ENCODE assay signal across 17 cellular contexts in genomic region chr18:25016666-25017065, GRCh38.
DNase-seq lines count a peak whose midpoint lies in the region; ATAC-seq, FAIRE-seq and TF ChIP-seq lines count a peak whose summit lies in the region.
"Had no signal": no experiment of that assay in that cellular context is flagged by ENCODE, and none has a peak within 500 bp of the region (broad histone marks: within the 10 kb centered on the region; RNA-seq: fewer than 3 reads in every experiment).

No MANE protein-coding gene starts in this region.

- H2BK120ac ChIP-seq in mesendoderm (ENCODE audit: low read depth, low read length), result no peak overlapping the region

- BruUV-seq in HepG2 (replicated peaks; lab: Mats Ljungman, UMichigan), result no TSS peak
- no TSS peak for BruUV-seq in PC-3 (replicated peaks; lab: Mats Ljungman, UMichigan)

- H3K4me1 ChIP-seq in HepG2 (ENCODE audit: insufficient read depth, low read length) (no peaks in the 10 kb centered on the region), right lobe of liver (no peaks in the 10 kb centered on the region), PC-3 (ENCODE audit: insufficient read depth, low read length) (no peaks in the 10 kb centered on the region), mesendoderm (ENCODE audit: control insufficient read depth, low read depth, low read length) (peaks cover 12% of the 10 kb centered on the region)
- H3K4me1 ChIP-seq: BLaER1 had no signal

- TF ChIP-seq CTCF in HepG2 (CRISPR knock-in tag; IDR thresholded peaks at IDR 0.05) (no peak), right lobe of liver (IDR thresholded peaks at IDR 0.05) (no peak), PC-3 (conservative IDR thresholded peaks at IDR 0.05; ENCODE audit: low read depth, low read length) (peak; percentile 25; the same call in 1 of the 2 replicates)

- H3K4ac ChIP-seq in mesendoderm (ENCODE audit: low read depth, low read length), result no peak overlapping the region

- H3K4me2 ChIP-seq in HepG2 (ENCODE audit: low read depth, low read length), result no peak overlapping the region
- no peak overlapping the region for H3K4me2 ChIP-seq in PC-3 (ENCODE audit: low read length)
- H3K4me2 ChIP-seq in mesendoderm (ENCODE audit: low read length), result no peak overlapping the region
- H3K4me2 ChIP-seq: BLaER1, KMS-11 had no signal

- H3K4me3 ChIP-seq in HepG2 (replicated peaks in 1 of 3; ENCODE audit: insufficient read depth in 1 of 3, low read depth in 2 of 3, low read length in 3 of 3), result no peak overlapping the region
- no peak overlapping the region for H3K4me3 ChIP-seq in right lobe of liver
- no peak overlapping the region for H3K4me3 ChIP-seq in PC-3 (ENCODE audit: low read length)
- no peak overlapping the region for H3K4me3 ChIP-seq in mesendoderm (ENCODE audit: low read length)
- H3K4me3 ChIP-seq: BLaER1 had no signal

- H2BK5ac ChIP-seq in mesendoderm (ENCODE audit: low read length), result no peak overlapping the region

- H3K9me3 ChIP-seq in HepG2 (ENCODE audit: low read length) (no peaks in the 10 kb centered on the region), right lobe of liver (no peaks in the 10 kb centered on the region), PC-3 (ENCODE audit: low read length) (no peaks in the 10 kb centered on the region)

- H3K56ac ChIP-seq in mesendoderm (ENCODE audit: low read length), result peak overlapping the region; percentile 11

- in situ Hi-C loops in HepG2 (cut with HindIII; ENCODE audit: extremely low pct_ligation_motif_present, low pct_unique_long_range_greater_than_20kb), result no loop called here

- no peak overlapping the region for H4K5ac ChIP-seq in mesendoderm (ENCODE audit: low read length)

- H3K9ac ChIP-seq in HepG2 (ENCODE audit: insufficient read depth, low read depth, low read length) (no peak overlapping the region), PC-3 (ENCODE audit: low read length) (no peak overlapping the region), mesendoderm (ENCODE audit: low read length) (no peak overlapping the region)
- H3K9ac ChIP-seq: BLaER1, KMS-11 had no signal

- no peak overlapping the region for H2BK15ac ChIP-seq in mesendoderm (replicated peaks; ENCODE audit: low read depth)

- H4K8ac ChIP-seq in mesendoderm (ENCODE audit: low read depth, low read length), result no peak overlapping the region

- POLR2A ChIA-PET in HepG2 (lab: Yijun Ruan, JAX) (no interaction called here), PC-3 (lab: Charles Lee; ENCODE audit: unreplicated experiment) (no interaction called here)

- 90% methylated on average over 6 of the region's 13 CpGs for WGBS in HepG2 (ENCODE audit: low lambda C conversion rate)
- WGBS in right lobe of liver (ENCODE audit: insufficient coverage, low coverage, low lambda C conversion rate, missing lambda C conversion rate), result 80% methylated on average over 3 of the region's 13 CpGs
- no CpG with 5 or more reads among the region's 13 CpGs for WGBS in mesendoderm (ENCODE audit: extremely low coverage, insufficient coverage, low lambda C conversion rate)

- no peaks in the 10 kb centered on the region for H3K79me1 ChIP-seq in mesendoderm (ENCODE audit: low read length)

- no peaks in the 10 kb centered on the region for H3K27me3 ChIP-seq in HepG2 (ENCODE audit: control insufficient read depth in 1 of 2, insufficient read depth in 2 of 2, low read length in 2 of 2)
- H3K27me3 ChIP-seq in right lobe of liver, result no peaks in the 10 kb centered on the region
- peaks cover 29% of the 10 kb centered on the region for H3K27me3 ChIP-seq in PC-3 (ENCODE audit: low read length)
- no peaks in the 10 kb centered on the region for H3K27me3 ChIP-seq in mesendoderm (ENCODE audit: insufficient read depth, low read length, poor library complexity)
- H3K27me3 ChIP-seq: BLaER1 had no signal

- H3K27ac ChIP-seq in HepG2 (ENCODE audit: extremely low read length, insufficient read depth, low read length) (no peak overlapping the region), right lobe of liver (no peak overlapping the region), PC-3 (ENCODE audit: low read length) (no peak overlapping the region), mesendoderm (ENCODE audit: low read depth, low read length) (no peak overlapping the region)
- H3K27ac ChIP-seq: BLaER1, HL-60, KMS-11 had no signal

- H3K9me2 ChIP-seq in PC-3 (replicated peaks; ENCODE audit: low read length), result no peaks in the 10 kb centered on the region

- H4K20me1 ChIP-seq in HepG2 (ENCODE audit: insufficient read depth, low read length) (no peaks in the 10 kb centered on the region), PC-3 (ENCODE audit: low read length) (no peaks in the 10 kb centered on the region)
- H4K20me1 ChIP-seq: BLaER1 had no signal

- no peak for TF ChIP-seq RAD21 in HepG2 (CRISPR knock-in tag; IDR thresholded peaks at IDR 0.05)

- TF ChIP-seq EP300 in HepG2 (IDR thresholded peaks at IDR 0.05; ENCODE audit: low read depth in 2 of 2, low read length in 2 of 2) (no peak), HepG2 (CRISPR knock-in tag; IDR thresholded peaks at IDR 0.05; ENCODE audit: borderline replicate concordance) (no peak)

- no peak for TF ChIP-seq POLR2A in HepG2 (IDR thresholded peaks at IDR 0.05; ENCODE audit: insufficient read depth in 1 of 2, low read depth in 2 of 2, low read length in 2 of 2)
- TF ChIP-seq POLR2A in right lobe of liver (IDR thresholded peaks at IDR 0.05), result no peak

- H3K23ac ChIP-seq in mesendoderm (ENCODE audit: low read length), result no peak overlapping the region

- H2AFZ ChIP-seq in HepG2 (ENCODE audit: low read length), result no peak overlapping the region
- no peak overlapping the region for H2AFZ ChIP-seq in PC-3 (ENCODE audit: low read length)

- intact Hi-C loops in HepG2 (cut with micrococcal nuclease; ENCODE audit: unreplicated experiment), result no loop called here
- intact Hi-C loops in right lobe of liver (cut with DNase I), result no loop called here
- intact Hi-C loops in PC-3 (cut with micrococcal nuclease), result no loop called here

- H3F3A ChIP-seq in PC-3 (ENCODE audit: low read length, unreplicated experiment), result no peaks in the 10 kb centered on the region

- FAIRE-seq in HepG2 (lab: Jason Lieb, UNC), result no peak
- FAIRE-seq: GM12892, H1 had no signal

- no peak overlapping the region for H3K18ac ChIP-seq in mesendoderm (ENCODE audit: low read length)

- H3K79me2 ChIP-seq in HepG2 (ENCODE audit: insufficient read depth, low read length) (no peaks in the 10 kb centered on the region), PC-3 (ENCODE audit: low read length) (no peaks in the 10 kb centered on the region), mesendoderm (ENCODE audit: control insufficient read depth, insufficient read depth, low read length) (no peaks in the 10 kb centered on the region)

- H2AK5ac ChIP-seq in mesendoderm (ENCODE audit: low read length), result peak overlapping the region; percentile 40

- ATAC-seq in HepG2 (no peak), right lobe of liver (no peak), PC-3 (no peak)
- ATAC-seq: HCT116 had no signal

- CTCF ChIA-PET in HepG2 (lab: Yijun Ruan, JAX; ENCODE audit: low intra/inter-chr PET ratio, low total read pairs) (no interaction called here), PC-3 (lab: Charles Lee) (no interaction called here)

- DNase-seq in HepG2 (ENCODE audit: low spot score), result no peak
- no peak for DNase-seq in right lobe of liver
- DNase-seq in PC-3, result no peak
- DNase-seq in mesendoderm, result no peak
- no peak for DNase-seq in activated T-cell treated with anti-CD3 and anti-CD28 coated beads for 4 hours
- DNase-seq in OCI-M2 (lab: John Stamatoyannopoulos, UW; ENCODE audit: unreplicated experiment), result no peak
- DNase-seq in KG1 (lab: John Stamatoyannopoulos, UW), result no peak
- DNase-seq: 8988T; AML-193; CD4-positive, CD25-positive, alpha-beta regulatory T cell; IMR-90 had no signal

- H3K36me3 ChIP-seq in HepG2 (replicated peaks in 1 of 2; ENCODE audit: control insufficient read depth in 1 of 2, insufficient read depth in 2 of 2, low read length in 2 of 2) (no peaks in the 10 kb centered on the region), right lobe of liver (no peaks in the 10 kb centered on the region), PC-3 (ENCODE audit: low read depth, low read length) (no peaks in the 10 kb centered on the region), mesendoderm (ENCODE audit: control insufficient read depth, insufficient read depth, low read length) (no peaks in the 10 kb centered on the region)
- H3K36me3 ChIP-seq: BLaER1 had no signal

TF ChIP-seq in HepG2, 621 proteins besides CTCF, POLR2A, EP300 and RAD21:
- TF ChIP-seq CERS6 (CRISPR knock-in tag; IDR thresholded peaks at IDR 0.05), result no peak
- TF ChIP-seq ZNF441 (CRISPR knock-in tag; IDR thresholded peaks at IDR 0.05; ENCODE audit: borderline replicate concordance), result no peak
- TF ChIP-seq KDM3A (CRISPR knock-in tag; IDR thresholded peaks at IDR 0.05; ENCODE audit: low read depth), result no peak
- TF ChIP-seq ZNF574 (CRISPR knock-in tag; IDR thresholded peaks at IDR 0.05), result peak; percentile 26; the same call in 1 of the 2 replicates
- no peak for TF ChIP-seq SMARCC2 (IDR thresholded peaks at IDR 0.05)
